In genomic region chr12:105468464-105468863, GRCh38 we compare ENCODE assay signal across 15 cellular contexts.
DNase-seq lines count a peak whose midpoint lies in the region; ATAC-seq and TF ChIP-seq lines count a peak whose summit lies in the region.
"Had no signal": no experiment of that assay in that cellular context is flagged by ENCODE, and none has a peak within 500 bp of the region (broad histone marks: within the 10 kb centered on the region; RNA-seq: fewer than 3 reads in every experiment).

No MANE protein-coding gene starts in this region.

- no peaks in the 10 kb centered on the region for H3K27me3 ChIP-seq in heart right ventricle
- no peaks in the 10 kb centered on the region for H3K27me3 ChIP-seq in left ventricle myocardium inferior (ENCODE audit: low read depth)
- H3K27me3 ChIP-seq in uterus = no peaks in the 10 kb centered on the region
- H3K27me3 ChIP-seq: BLaER1 treated with 17β-estradiol and CSF1 and Interleukin-3, amounts not matched to agents 10 nM and 100 nM had no signal

- no peak for TF ChIP-seq CTCF in heart right ventricle (IDR thresholded peaks at IDR 0.05)
- TF ChIP-seq CTCF in left ventricle myocardium inferior (IDR thresholded peaks at IDR 0.05; ENCODE audit: borderline replicate concordance) = no peak
- TF ChIP-seq CTCF in nephron (IDR thresholded peaks at IDR 0.05; ENCODE audit: unreplicated experiment in 3 of 3) = no peak
- TF ChIP-seq CTCF in uterus (IDR thresholded peaks at IDR 0.05) = no peak

- peak in 3 of 8 donors; percentile 30 to 65 (median 44) for ATAC-seq in heart right ventricle

- 36 to 56% methylated on average over 1 of the region's 1 CpG for WGBS in heart right ventricle, 2 donors

- no peaks in the 10 kb centered on the region for H3K9me3 Mint-ChIP-seq in nephron

- no peak for TF ChIP-seq POLR2A in uterus (IDR thresholded peaks at IDR 0.05)

- H3K27me3 Mint-ChIP-seq in nephron (ENCODE audit: low read depth) = no peaks in the 10 kb centered on the region

- H3K36me3 ChIP-seq in heart right ventricle (no peaks in the 10 kb centered on the region), left ventricle myocardium inferior (no peaks in the 10 kb centered on the region), uterus (no peaks in the 10 kb centered on the region)
- H3K36me3 ChIP-seq: BLaER1 treated with 17β-estradiol and CSF1 and Interleukin-3, amounts not matched to agents 10 nM and 100 nM had no signal

- peak overlapping the region; percentile 7 to 84 (median 66) for H3K27ac ChIP-seq in heart right ventricle
- H3K27ac ChIP-seq in left ventricle myocardium inferior (replicated peaks) = peak overlapping the region; percentile 79
- H3K27ac ChIP-seq in uterus = peak overlapping the region; percentile 13 to 67
- H3K27ac ChIP-seq: BLaER1 treated with 17β-estradiol and CSF1 and Interleukin-3, amounts not matched to agents 10 nM and 100 nM; RWPE1 had no signal

- no peaks in the 10 kb centered on the region for H3K9me3 ChIP-seq in heart right ventricle
- H3K9me3 ChIP-seq in left ventricle myocardium inferior (replicated peaks) = no peaks in the 10 kb centered on the region
- H3K9me3 ChIP-seq in uterus = no peaks in the 10 kb centered on the region

- H3K4me1 ChIP-seq in heart right ventricle = peaks cover 10 to 48% (median 17%) of the 10 kb centered on the region in 9 donors
- H3K4me1 ChIP-seq in left ventricle myocardium inferior = peaks cover 36% of the 10 kb centered on the region
- no peaks in the 10 kb centered on the region for H3K4me1 ChIP-seq in uterus
- H3K4me1 ChIP-seq: BLaER1 treated with 17β-estradiol and CSF1 and Interleukin-3, amounts not matched to agents 10 nM and 100 nM had no signal

- no peak overlapping the region for H3K4me3 ChIP-seq in heart right ventricle
- H3K4me3 ChIP-seq in left ventricle myocardium inferior = no peak overlapping the region
- no peak overlapping the region for H3K4me3 ChIP-seq in uterus
- H3K4me3 ChIP-seq: BLaER1 treated with 17β-estradiol and CSF1 and Interleukin-3, amounts not matched to agents 10 nM and 100 nM had no signal

- intact Hi-C loops in heart right ventricle (cut with DNase I) = loop anchor here in 3 of 10 donors (5.0 to 10.0 kb wide), 3 partner anchors 116 to 404 kb away; no protein-coding TSS in a partner anchor
- intact Hi-C loops in cardiac septum (cut with DNase I) = no loop called here
- intact Hi-C loops in left ventricle myocardium inferior (cut with micrococcal nuclease) = no loop called here
- intact Hi-C loops in uterus (cut with DNase I; ENCODE audit: low total_unique reads) = no loop called here

- H3K4me1 Mint-ChIP-seq in nephron = peaks cover 37% of the 10 kb centered on the region

- no peak overlapping the region for H3K4me3 Mint-ChIP-seq in nephron

- DNase-seq in heart right ventricle = no peak
- DNase-seq in cardiac septum (ENCODE audit: low spot score) = no peak
- DNase-seq in left ventricle myocardium inferior = no peak
- DNase-seq in uterus = no peak
- DNase-seq in NCI-H128 (lab: John Stamatoyannopoulos, UW; ENCODE audit: unreplicated experiment) = no peak
- DNase-seq in CD1c-positive myeloid dendritic cell (ENCODE audit: extremely low spot score) = no peak
- DNase-seq in HCEC 1CT = no peak
- DNase-seq: DMS 273 treated with DMSO at 0.1 percent for 48 hours, IMR-90, NCI-H1436, NCI-H2081 treated with DMSO at 0.1 percent for 48 hours, NCI-H526 treated with DMSO at 0.1 percent for 48 hours had no signal

- no peaks in the 10 kb centered on the region for H3K36me3 Mint-ChIP-seq in nephron (ENCODE audit: low read depth)

- H3K27ac Mint-ChIP-seq in nephron = peak overlapping the region in 2 of 3 experiments; percentile 70 to 75
